14 cellular contexts compared by ENCODE assay signal in genomic region chr4:1614049-1614448, GRCh38.
DNase-seq lines count a peak whose midpoint lies in the region; ATAC-seq, FAIRE-seq and TF ChIP-seq lines count a peak whose summit lies in the region.
"Had no signal": no experiment of that assay in that cellular context is flagged by ENCODE, and none has a peak within 500 bp of the region (broad histone marks: within the 10 kb centered on the region; RNA-seq: fewer than 3 reads in every experiment).

No MANE protein-coding gene starts in this region.

- no peak overlapping the region for H3K27ac ChIP-seq in right cardiac atrium (ENCODE audit: low read length)
- H3K27ac ChIP-seq in left ventricle myocardium inferior (replicated peaks), result no peak overlapping the region
- H3K27ac ChIP-seq in kidney (ENCODE audit: low read depth in 2 of 2, low read length in 2 of 2), result no peak overlapping the region
- H3K27ac ChIP-seq in spleen, result no peak overlapping the region
- H3K27ac ChIP-seq: GM23248 had no signal

- H3K9ac ChIP-seq in kidney (ENCODE audit: low read length in 2 of 2), result no peak overlapping the region
- H3K9ac ChIP-seq: GM23248 had no signal

- peaks cover 9% of the 10 kb centered on the region for H3K4me1 Mint-ChIP-seq in T-helper 17 cell

- H3K4me3 Mint-ChIP-seq in T-helper 17 cell, result peak overlapping the region; percentile 58

- no peak overlapping the region for H3K27ac Mint-ChIP-seq in T-helper 17 cell

- H3K9me3 ChIP-seq in right cardiac atrium (ENCODE audit: control insufficient read depth, low read length) (no peaks in the 10 kb centered on the region), left ventricle myocardium inferior (replicated peaks) (peaks cover 6% of the 10 kb centered on the region), T-helper 17 cell (ENCODE audit: control insufficient read depth, low read length, poor library complexity, severe bottlenecking) (no peaks in the 10 kb centered on the region), kidney (ENCODE audit: control insufficient read depth in 1 of 2, low read length in 2 of 2) (no peaks in the 10 kb centered on the region), spleen (peaks cover 0 to 12% (median 10%) of the 10 kb centered on the region in 8 donors)

- DNase-seq in right cardiac atrium (peak in 2 of 3 donors; percentile 16 to 35), left ventricle myocardium inferior (no peak), T-helper 17 cell (no peak), kidney (peak; percentile 62), spleen (peak; percentile 63), kidney glomerular epithelial cell (lab: John Stamatoyannopoulos, UW) (no peak), SIG-M5 (lab: John Stamatoyannopoulos, UW) (no peak)
- DNase-seq: ACHN, C1 segment of cervical spinal cord, DMS53, GM23248, H7 had no signal

- no peak for FAIRE-seq in kidney (lab: Jason Lieb, UNC)
- FAIRE-seq: GM18507 had no signal

- ATAC-seq in right cardiac atrium (no peak), T-helper 17 cell (no peak), HG03521 (IDR thresholded peaks at IDR 0.05; ENCODE audit: unreplicated experiment) (no peak)

- no peaks in the 10 kb centered on the region for H3K27me3 ChIP-seq in right cardiac atrium (ENCODE audit: control insufficient read depth, insufficient read depth)
- no peaks in the 10 kb centered on the region for H3K27me3 ChIP-seq in left ventricle myocardium inferior (ENCODE audit: low read depth)
- H3K27me3 ChIP-seq in spleen (replicated peaks in 1 of 7), result peaks cover 0 to 2% (median 0%) of the 10 kb centered on the region in 7 donors

- H3K4me1 ChIP-seq in right cardiac atrium (ENCODE audit: control insufficient read depth, insufficient read depth, low read length) (no peaks in the 10 kb centered on the region), left ventricle myocardium inferior (peaks cover 8% of the 10 kb centered on the region), kidney (ENCODE audit: control insufficient read depth in 1 of 2, insufficient read depth in 1 of 2, low read depth in 1 of 2, low read length in 2 of 2) (no peaks in the 10 kb centered on the region), spleen (no peaks in the 10 kb centered on the region)

- no peaks in the 10 kb centered on the region for H3K27me3 Mint-ChIP-seq in T-helper 17 cell

- TF ChIP-seq POLR2A in spleen (IDR thresholded peaks at IDR 0.05), result no peak

- WGBS in right cardiac atrium, result 92% methylated on average over 17 of the region's 17 CpGs
- WGBS in spleen, 5 donors, result 90 to 92% (median 91%) methylated on average over 17 of the region's 17 CpGs

- TF ChIP-seq CTCF in left ventricle myocardium inferior (IDR thresholded peaks at IDR 0.05; ENCODE audit: borderline replicate concordance) (no peak), kidney (IDR thresholded peaks at IDR 0.05; ENCODE audit: borderline replicate concordance, extremely low read depth, insufficient read depth) (no peak), spleen (IDR thresholded peaks at IDR 0.05 in 8 of 11, conservative IDR thresholded peaks at IDR 0.05 in 3 of 11) (no peak)

- H3K36me3 Mint-ChIP-seq in T-helper 17 cell (ENCODE audit: low read depth), result no peaks in the 10 kb centered on the region

- H3K4me3 ChIP-seq in right cardiac atrium (ENCODE audit: low read length) (no peak overlapping the region), left ventricle myocardium inferior (no peak overlapping the region), kidney (ENCODE audit: low read length in 2 of 2) (no peak overlapping the region), spleen (no peak overlapping the region)
- H3K4me3 ChIP-seq: GM23248 had no signal

- intact Hi-C loops in right cardiac atrium (cut with DNase I), result no loop called here
- intact Hi-C loops in left ventricle myocardium inferior (cut with micrococcal nuclease), result no loop called here
- intact Hi-C loops in kidney (cut with DNase I), result no loop called here
- intact Hi-C loops in spleen (cut with DNase I; ENCODE audit: low total_unique reads), result no loop called here

- H3K36me3 ChIP-seq in left ventricle myocardium inferior (no peaks in the 10 kb centered on the region), kidney (ENCODE audit: control insufficient read depth in 1 of 2, insufficient read depth in 2 of 2, low read length in 2 of 2) (no peaks in the 10 kb centered on the region), spleen (no peaks in the 10 kb centered on the region)

Comparison
In these comparisons a context has a peak if more than half of its experiments do, and no peak if none do; other contexts are left out.
1. DNase-seq: peak in right cardiac atrium (2 of 3), kidney (single experiment) and spleen (single experiment); none in left ventricle myocardium inferior (single experiment), T-helper 17 cell (0 of 3), kidney glomerular epithelial cell (single experiment) and SIG-M5 (single experiment).